ENCODE assay signal across 8 cellular contexts in the genomic region with DNA sequence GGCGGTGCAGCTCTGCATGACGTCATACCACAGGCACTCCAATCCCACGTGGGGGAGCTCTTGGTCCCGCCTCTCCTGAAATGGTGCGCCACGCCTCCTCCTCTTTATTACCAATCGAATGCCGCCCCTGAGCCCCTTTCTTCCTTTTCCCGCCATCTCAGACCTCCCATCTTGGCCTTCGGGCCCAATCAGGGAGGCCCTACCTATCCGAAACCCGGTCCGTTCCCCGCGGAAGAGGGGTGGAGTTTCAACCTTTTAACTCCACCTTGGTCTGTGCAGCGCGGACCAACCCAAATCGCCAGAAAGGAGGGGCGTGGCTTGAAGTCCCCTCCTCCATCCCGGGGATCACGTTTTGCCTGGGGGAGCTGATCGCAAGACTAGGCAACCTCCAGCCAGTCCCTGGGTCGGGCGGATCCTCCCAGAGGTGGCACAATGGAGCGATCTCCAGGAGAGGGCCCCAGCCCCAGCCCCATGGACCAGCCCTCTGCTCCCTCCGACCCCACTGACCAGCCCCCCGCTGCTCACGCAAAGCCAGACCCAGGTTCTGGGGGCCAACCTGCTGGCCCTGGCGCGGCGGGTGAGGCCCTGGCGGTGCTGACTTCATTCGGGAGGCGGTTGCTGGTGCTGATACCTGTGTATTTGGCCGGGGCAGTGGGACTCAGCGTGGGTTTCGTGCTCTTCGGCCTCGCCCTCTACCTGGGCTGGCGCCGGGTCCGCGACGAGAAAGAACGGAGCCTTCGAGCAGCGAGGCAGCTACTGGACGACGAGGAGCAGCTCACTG. TPM values are rescaled to one million over a fixed set of nuclear protein-coding genes. Genes with fewer than 3 reads are reported as not detected.
DNase-seq lines count a peak whose midpoint lies in the region; ATAC-seq and TF ChIP-seq lines count a peak whose summit lies in the region.

A gene with protein sequence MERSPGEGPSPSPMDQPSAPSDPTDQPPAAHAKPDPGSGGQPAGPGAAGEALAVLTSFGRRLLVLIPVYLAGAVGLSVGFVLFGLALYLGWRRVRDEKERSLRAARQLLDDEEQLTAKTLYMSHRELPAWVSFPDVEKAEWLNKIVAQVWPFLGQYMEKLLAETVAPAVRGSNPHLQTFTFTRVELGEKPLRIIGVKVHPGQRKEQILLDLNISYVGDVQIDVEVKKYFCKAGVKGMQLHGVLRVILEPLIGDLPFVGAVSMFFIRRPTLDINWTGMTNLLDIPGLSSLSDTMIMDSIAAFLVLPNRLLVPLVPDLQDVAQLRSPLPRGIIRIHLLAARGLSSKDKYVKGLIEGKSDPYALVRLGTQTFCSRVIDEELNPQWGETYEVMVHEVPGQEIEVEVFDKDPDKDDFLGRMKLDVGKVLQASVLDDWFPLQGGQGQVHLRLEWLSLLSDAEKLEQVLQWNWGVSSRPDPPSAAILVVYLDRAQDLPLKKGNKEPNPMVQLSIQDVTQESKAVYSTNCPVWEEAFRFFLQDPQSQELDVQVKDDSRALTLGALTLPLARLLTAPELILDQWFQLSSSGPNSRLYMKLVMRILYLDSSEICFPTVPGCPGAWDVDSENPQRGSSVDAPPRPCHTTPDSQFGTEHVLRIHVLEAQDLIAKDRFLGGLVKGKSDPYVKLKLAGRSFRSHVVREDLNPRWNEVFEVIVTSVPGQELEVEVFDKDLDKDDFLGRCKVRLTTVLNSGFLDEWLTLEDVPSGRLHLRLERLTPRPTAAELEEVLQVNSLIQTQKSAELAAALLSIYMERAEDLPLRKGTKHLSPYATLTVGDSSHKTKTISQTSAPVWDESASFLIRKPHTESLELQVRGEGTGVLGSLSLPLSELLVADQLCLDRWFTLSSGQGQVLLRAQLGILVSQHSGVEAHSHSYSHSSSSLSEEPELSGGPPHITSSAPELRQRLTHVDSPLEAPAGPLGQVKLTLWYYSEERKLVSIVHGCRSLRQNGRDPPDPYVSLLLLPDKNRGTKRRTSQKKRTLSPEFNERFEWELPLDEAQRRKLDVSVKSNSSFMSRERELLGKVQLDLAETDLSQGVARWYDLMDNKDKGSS (plus strand): TSS at position 380 of the 781 bp plus-strand sequence. CDS start 53 bp downstream, at position 433.

- TF ChIP-seq CTCF in choroid plexus epithelial cell (conservative IDR thresholded peaks at IDR 0.05; ENCODE audit: low read depth, low read length) (peak; percentile 2), kidney epithelial cell (IDR thresholded peaks at IDR 0.05; ENCODE audit: insufficient read depth, low read length, poor library complexity, severe bottlenecking) (no peak)

- intact Hi-C loops in activated CD4-positive, alpha-beta T cell treated with anti-CD3 and anti-CD28 coated beads for 36 hours (cut with DNase I, micrococcal nuclease), result loop anchor here (1.0 to 5.0 kb wide), 11 partner anchors 24 to 509 kb away; a partner anchor contains a TSS

- H3K4me1 Mint-ChIP-seq in activated CD4-positive, alpha-beta T cell treated with anti-CD3 and anti-CD28 coated beads for 36 hours, result peaks cover 55% of the 10 kb centered on the region

- peak within 1 kb of the TSS; percentile 95 for H3K27ac Mint-ChIP-seq in activated CD4-positive, alpha-beta T cell treated with anti-CD3 and anti-CD28 coated beads for 36 hours

- H3K9me3 Mint-ChIP-seq in activated CD4-positive, alpha-beta T cell treated with anti-CD3 and anti-CD28 coated beads for 36 hours (ENCODE audit: low read depth), result no peaks in the 10 kb centered on the region

- peaks cover 3% of the 10 kb centered on the region for H3K36me3 ChIP-seq in kidney epithelial cell (ENCODE audit: control insufficient read depth, insufficient read depth, low read length)

- no peaks in the 10 kb centered on the region for H3K27me3 ChIP-seq in kidney epithelial cell (ENCODE audit: control insufficient read depth, insufficient read depth, low read length)

- H3K4me3 Mint-ChIP-seq in activated CD4-positive, alpha-beta T cell treated with anti-CD3 and anti-CD28 coated beads for 36 hours, result peak within 1 kb of the TSS; percentile 93

- peak; percentile 90 for ATAC-seq in HG03442 (IDR thresholded peaks at IDR 0.05; ENCODE audit: unreplicated experiment)
- peak; percentile 96 for ATAC-seq in activated CD4-positive, alpha-beta T cell treated with anti-CD3 and anti-CD28 coated beads for 36 hours

- peak within 1 kb of the TSS; percentile 70 for H3K4me3 ChIP-seq in choroid plexus epithelial cell (ENCODE audit: low read depth, low read length)
- H3K4me3 ChIP-seq in kidney epithelial cell (ENCODE audit: low read depth, low read length), result peak within 1 kb of the TSS; percentile 97

- H3K36me3 Mint-ChIP-seq in activated CD4-positive, alpha-beta T cell treated with anti-CD3 and anti-CD28 coated beads for 36 hours (ENCODE audit: low read depth), result peaks cover 36% of the 10 kb centered on the region

- CTCF ChIA-PET in activated CD4-positive, alpha-beta T cell treated with anti-CD3 and anti-CD28 coated beads for 36 hours (lab: Charles Lee), result interaction anchor here (0.5 to 7.4 kb wide), 23 partner anchors 9 to 311 kb away, joined by 3 to 112 read pairs (median 4); a partner anchor contains a TSS

- H3K27me3 Mint-ChIP-seq in activated CD4-positive, alpha-beta T cell treated with anti-CD3 and anti-CD28 coated beads for 36 hours, result no peaks in the 10 kb centered on the region

- POLR2A ChIA-PET in activated CD4-positive, alpha-beta T cell treated with anti-CD3 and anti-CD28 coated beads for 36 hours (lab: Charles Lee), result interaction anchor here (0.6 to 2.7 kb wide), 16 partner anchors 9 to 310 kb away, joined by 3 to 48 read pairs (median 4); a partner anchor contains a TSS

- DNase-seq in Ammon's horn (ENCODE audit: low spot score), result peak; percentile 98
- DNase-seq in GM19238 (ENCODE audit: insufficient read length, low spot score), result peak; percentile 90
- DNase-seq in NCI-H524 (lab: John Stamatoyannopoulos, UW), result peak; percentile 99 to 100
- DNase-seq in activated CD4-positive, alpha-beta T cell treated with anti-CD3 and anti-CD28 coated beads for 36 hours, result peak; percentile 98
- DNase-seq in choroid plexus epithelial cell (ENCODE audit: low read depth), result peak; percentile 100
- DNase-seq in kidney epithelial cell (ENCODE audit: low read depth), result peak; percentile 99
- DNase-seq in stimulated activated CD4-positive, alpha-beta T cell treated with anti-CD3 and anti-CD28 coated beads, Interleukin-15, amount 100 ng/mL, for 48 hours (ENCODE audit: low read depth in 2 of 2), result peak; percentile 95 to 99

RNA-seq across cellular contexts. Expression of the gene that starts here (rescaled TPM):
- 100 to 1,000 TPM; 132 to 160 TPM for total RNA-seq in activated CD4-positive, alpha-beta T cell treated with anti-CD3 and anti-CD28 coated beads for 36 hours
- 213 and 309 TPM in 2 replicates for total RNA-seq in kidney epithelial cell

Comparison
In these comparisons a context has a peak if more than half of its experiments do, and no peak if none do; other contexts are left out.
1. Peak in every context shown above with its lines: DNase-seq, ATAC-seq and H3K4me3 ChIP-seq.